1 cellular context compared by ENCODE assay signal in the genomic region with DNA sequence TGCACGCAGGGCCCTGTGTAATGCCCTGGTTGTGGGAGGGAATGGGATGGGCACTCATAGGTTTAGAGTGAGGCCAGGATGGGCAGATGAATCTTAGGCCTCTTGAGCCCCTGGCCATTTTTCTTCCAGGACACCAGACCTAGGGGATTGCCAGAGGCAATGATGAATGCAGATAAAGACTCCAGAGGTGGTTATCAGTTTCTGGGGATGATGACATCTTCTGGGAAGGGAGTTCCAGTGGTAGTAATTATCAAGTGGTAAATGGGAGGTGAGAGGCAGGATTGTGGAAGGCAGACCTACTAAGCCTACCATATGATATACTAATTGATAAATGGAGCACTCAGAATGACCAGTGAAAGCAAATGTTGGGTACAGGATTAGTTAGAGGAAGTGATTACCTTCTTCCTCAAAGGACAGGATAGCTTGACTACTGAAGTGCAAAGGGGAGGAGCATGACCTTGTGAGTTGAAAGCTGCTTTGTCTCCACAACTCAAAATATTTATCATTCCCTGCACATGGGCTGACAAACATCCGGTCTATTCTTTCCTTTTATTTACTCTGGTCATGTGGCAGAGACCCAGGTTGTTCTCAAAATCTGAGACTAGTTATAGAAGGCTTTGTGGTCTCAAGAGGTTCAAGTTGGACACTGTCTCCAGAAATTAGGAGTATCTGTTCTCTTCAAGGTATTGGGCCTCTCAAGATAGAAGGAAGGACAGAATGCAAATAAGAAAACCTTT.
TF ChIP-seq lines count a peak whose summit lies in the region.

No MANE protein-coding gene starts in this region.

TF ChIP-seq in HepG2, 621 proteins besides CTCF, POLR2A, EP300 and RAD21 (continued from another document and continues in another):
- peak; percentile 71 for TF ChIP-seq TBL1XR1 (IDR thresholded peaks at IDR 0.05; ENCODE audit: borderline replicate concordance, low read length, partially characterized antibody)
- no peak for TF ChIP-seq HNRNPH1 (optimal IDR thresholded peaks at IDR 0.05; ENCODE audit: low read depth, low read length)
- TF ChIP-seq, protein P1, sequence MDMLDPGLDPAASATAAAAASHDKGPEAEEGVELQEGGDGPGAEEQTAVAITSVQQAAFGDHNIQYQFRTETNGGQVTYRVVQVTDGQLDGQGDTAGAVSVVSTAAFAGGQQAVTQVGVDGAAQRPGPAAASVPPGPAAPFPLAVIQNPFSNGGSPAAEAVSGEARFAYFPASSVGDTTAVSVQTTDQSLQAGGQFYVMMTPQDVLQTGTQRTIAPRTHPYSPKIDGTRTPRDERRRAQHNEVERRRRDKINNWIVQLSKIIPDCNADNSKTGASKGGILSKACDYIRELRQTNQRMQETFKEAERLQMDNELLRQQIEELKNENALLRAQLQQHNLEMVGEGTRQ (IDR thresholded peaks at IDR 0.05; ENCODE audit: low read depth, low read length) = no peak
- TF ChIP-seq, protein P1 (CRISPR knock-in tag; IDR thresholded peaks at IDR 0.05; ENCODE audit: borderline replicate concordance) = peak; percentile 76; the same call in 1 of the 2 replicates
- peak; percentile 61; the same call in 1 of the 2 replicates for TF ChIP-seq GABPB1 (CRISPR knock-in tag; IDR thresholded peaks at IDR 0.05)
- TF ChIP-seq MYC (CRISPR knock-in tag; IDR thresholded peaks at IDR 0.05; ENCODE audit: borderline replicate concordance) = 0 out of 2 replicates have a peak, but pooled peaks have one; percentile 28
- TF ChIP-seq, protein P2, sequence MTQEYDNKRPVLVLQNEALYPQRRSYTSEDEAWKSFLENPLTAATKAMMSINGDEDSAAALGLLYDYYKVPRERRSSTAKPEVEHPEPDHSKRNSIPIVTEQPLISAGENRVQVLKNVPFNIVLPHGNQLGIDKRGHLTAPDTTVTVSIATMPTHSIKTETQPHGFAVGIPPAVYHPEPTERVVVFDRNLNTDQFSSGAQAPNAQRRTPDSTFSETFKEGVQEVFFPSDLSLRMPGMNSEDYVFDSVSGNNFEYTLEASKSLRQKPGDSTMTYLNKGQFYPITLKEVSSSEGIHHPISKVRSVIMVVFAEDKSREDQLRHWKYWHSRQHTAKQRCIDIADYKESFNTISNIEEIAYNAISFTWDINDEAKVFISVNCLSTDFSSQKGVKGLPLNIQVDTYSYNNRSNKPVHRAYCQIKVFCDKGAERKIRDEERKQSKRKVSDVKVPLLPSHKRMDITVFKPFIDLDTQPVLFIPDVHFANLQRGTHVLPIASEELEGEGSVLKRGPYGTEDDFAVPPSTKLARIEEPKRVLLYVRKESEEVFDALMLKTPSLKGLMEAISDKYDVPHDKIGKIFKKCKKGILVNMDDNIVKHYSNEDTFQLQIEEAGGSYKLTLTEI (CRISPR knock-in tag; conservative IDR thresholded peaks at IDR 0.05) = no peak
- TF ChIP-seq ZNF629 (CRISPR knock-in tag; conservative IDR thresholded peaks at IDR 0.05) = no peak
- 0 out of 2 replicates have a peak, but pooled peaks have one; percentile 47 for TF ChIP-seq ZNF747 (CRISPR knock-in tag; IDR thresholded peaks at IDR 0.05; ENCODE audit: borderline replicate concordance)
- peak; percentile 93 for TF ChIP-seq TEAD3 (CRISPR knock-in tag; optimal IDR thresholded peaks at IDR 0.05; ENCODE audit: borderline replicate concordance)
- TF ChIP-seq HDAC2 (CRISPR knock-in tag; IDR thresholded peaks at IDR 0.05) = peak; percentile 89
- TF ChIP-seq MEIS2 (CRISPR knock-in tag; IDR thresholded peaks at IDR 0.05) = 0 out of 2 replicates have a peak, but pooled peaks have one; percentile 56
- TF ChIP-seq CREB1 (IDR thresholded peaks at IDR 0.05) = no peak
- TF ChIP-seq CREB1 (CRISPR knock-in tag; IDR thresholded peaks at IDR 0.05) = peak; percentile 75
- TF ChIP-seq ZNF607 (CRISPR knock-in tag; IDR thresholded peaks at IDR 0.05; ENCODE audit: borderline replicate concordance) = peak; percentile 8; the same call in 1 of the 2 replicates
- peak; percentile 79 for TF ChIP-seq POLR2AphosphoS5 (IDR thresholded peaks at IDR 0.05; ENCODE audit: low read depth, low read length)
- TF ChIP-seq, protein P3, sequence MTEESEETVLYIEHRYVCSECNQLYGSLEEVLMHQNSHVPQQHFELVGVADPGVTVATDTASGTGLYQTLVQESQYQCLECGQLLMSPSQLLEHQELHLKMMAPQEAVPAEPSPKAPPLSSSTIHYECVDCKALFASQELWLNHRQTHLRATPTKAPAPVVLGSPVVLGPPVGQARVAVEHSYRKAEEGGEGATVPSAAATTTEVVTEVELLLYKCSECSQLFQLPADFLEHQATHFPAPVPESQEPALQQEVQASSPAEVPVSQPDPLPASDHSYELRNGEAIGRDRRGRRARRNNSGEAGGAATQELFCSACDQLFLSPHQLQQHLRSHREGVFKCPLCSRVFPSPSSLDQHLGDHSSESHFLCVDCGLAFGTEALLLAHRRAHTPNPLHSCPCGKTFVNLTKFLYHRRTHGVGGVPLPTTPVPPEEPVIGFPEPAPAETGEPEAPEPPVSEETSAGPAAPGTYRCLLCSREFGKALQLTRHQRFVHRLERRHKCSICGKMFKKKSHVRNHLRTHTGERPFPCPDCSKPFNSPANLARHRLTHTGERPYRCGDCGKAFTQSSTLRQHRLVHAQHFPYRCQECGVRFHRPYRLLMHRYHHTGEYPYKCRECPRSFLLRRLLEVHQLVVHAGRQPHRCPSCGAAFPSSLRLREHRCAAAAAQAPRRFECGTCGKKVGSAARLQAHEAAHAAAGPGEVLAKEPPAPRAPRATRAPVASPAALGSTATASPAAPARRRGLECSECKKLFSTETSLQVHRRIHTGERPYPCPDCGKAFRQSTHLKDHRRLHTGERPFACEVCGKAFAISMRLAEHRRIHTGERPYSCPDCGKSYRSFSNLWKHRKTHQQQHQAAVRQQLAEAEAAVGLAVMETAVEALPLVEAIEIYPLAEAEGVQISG (CRISPR knock-in tag; IDR thresholded peaks at IDR 0.05) = peak; percentile 30; the same call in 1 of the 2 replicates
- TF ChIP-seq, protein P4, sequence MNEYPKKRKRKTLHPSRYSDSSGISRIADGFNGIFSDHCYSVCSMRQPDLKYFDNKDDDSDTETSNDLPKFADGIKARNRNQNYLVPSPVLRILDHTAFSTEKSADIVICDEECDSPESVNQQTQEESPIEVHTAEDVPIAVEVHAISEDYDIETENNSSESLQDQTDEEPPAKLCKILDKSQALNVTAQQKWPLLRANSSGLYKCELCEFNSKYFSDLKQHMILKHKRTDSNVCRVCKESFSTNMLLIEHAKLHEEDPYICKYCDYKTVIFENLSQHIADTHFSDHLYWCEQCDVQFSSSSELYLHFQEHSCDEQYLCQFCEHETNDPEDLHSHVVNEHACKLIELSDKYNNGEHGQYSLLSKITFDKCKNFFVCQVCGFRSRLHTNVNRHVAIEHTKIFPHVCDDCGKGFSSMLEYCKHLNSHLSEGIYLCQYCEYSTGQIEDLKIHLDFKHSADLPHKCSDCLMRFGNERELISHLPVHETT (CRISPR knock-in tag; conservative IDR thresholded peaks at IDR 0.05) = peak; percentile 65; the same call in 1 of the 2 replicates
- TF ChIP-seq SIX1 (CRISPR knock-in tag; IDR thresholded peaks at IDR 0.05; ENCODE audit: borderline replicate concordance) = peak; percentile 74; the same call in 1 of the 2 replicates
- peak; percentile 96 for TF ChIP-seq PITX1 (CRISPR knock-in tag; IDR thresholded peaks at IDR 0.05)
- TF ChIP-seq STAG1 (CRISPR knock-in tag; IDR thresholded peaks at IDR 0.05) = peak; percentile 9; the same call in 1 of the 2 replicates
- TF ChIP-seq, protein P5, sequence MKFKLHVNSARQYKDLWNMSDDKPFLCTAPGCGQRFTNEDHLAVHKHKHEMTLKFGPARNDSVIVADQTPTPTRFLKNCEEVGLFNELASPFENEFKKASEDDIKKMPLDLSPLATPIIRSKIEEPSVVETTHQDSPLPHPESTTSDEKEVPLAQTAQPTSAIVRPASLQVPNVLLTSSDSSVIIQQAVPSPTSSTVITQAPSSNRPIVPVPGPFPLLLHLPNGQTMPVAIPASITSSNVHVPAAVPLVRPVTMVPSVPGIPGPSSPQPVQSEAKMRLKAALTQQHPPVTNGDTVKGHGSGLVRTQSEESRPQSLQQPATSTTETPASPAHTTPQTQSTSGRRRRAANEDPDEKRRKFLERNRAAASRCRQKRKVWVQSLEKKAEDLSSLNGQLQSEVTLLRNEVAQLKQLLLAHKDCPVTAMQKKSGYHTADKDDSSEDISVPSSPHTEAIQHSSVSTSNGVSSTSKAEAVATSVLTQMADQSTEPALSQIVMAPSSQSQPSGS (CRISPR knock-in tag; IDR thresholded peaks at IDR 0.05) = peak; percentile 41; the same call in 1 of the 2 replicates
- TF ChIP-seq, protein P6, sequence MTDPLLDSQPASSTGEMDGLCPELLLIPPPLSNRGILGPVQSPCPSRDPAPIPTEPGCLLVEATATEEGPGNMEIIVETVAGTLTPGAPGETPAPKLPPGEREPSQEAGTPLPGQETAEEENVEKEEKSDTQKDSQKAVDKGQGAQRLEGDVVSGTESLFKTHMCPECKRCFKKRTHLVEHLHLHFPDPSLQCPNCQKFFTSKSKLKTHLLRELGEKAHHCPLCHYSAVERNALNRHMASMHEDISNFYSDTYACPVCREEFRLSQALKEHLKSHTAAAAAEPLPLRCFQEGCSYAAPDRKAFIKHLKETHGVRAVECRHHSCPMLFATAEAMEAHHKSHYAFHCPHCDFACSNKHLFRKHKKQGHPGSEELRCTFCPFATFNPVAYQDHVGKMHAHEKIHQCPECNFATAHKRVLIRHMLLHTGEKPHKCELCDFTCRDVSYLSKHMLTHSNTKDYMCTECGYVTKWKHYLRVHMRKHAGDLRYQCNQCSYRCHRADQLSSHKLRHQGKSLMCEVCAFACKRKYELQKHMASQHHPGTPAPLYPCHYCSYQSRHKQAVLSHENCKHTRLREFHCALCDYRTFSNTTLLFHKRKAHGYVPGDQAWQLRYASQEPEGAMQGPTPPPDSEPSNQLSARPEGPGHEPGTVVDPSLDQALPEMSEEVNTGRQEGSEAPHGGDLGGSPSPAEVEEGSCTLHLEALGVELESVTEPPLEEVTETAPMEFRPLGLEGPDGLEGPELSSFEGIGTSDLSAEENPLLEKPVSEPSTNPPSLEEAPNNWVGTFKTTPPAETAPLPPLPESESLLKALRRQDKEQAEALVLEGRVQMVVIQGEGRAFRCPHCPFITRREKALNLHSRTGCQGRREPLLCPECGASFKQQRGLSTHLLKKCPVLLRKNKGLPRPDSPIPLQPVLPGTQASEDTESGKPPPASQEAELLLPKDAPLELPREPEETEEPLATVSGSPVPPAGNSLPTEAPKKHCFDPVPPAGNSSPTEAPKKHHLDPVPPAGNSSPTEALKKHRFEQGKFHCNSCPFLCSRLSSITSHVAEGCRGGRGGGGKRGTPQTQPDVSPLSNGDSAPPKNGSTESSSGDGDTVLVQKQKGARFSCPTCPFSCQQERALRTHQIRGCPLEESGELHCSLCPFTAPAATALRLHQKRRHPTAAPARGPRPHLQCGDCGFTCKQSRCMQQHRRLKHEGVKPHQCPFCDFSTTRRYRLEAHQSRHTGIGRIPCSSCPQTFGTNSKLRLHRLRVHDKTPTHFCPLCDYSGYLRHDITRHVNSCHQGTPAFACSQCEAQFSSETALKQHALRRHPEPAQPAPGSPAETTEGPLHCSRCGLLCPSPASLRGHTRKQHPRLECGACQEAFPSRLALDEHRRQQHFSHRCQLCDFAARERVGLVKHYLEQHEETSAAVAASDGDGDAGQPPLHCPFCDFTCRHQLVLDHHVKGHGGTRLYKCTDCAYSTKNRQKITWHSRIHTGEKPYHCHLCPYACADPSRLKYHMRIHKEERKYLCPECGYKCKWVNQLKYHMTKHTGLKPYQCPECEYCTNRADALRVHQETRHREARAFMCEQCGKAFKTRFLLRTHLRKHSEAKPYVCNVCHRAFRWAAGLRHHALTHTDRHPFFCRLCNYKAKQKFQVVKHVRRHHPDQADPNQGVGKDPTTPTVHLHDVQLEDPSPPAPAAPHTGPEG (CRISPR knock-in tag; IDR thresholded peaks at IDR 0.05) = peak; percentile 69
- TF ChIP-seq HES4 (CRISPR knock-in tag; IDR thresholded peaks at IDR 0.05; ENCODE audit: borderline replicate concordance) = no peak
- TF ChIP-seq, protein P7, sequence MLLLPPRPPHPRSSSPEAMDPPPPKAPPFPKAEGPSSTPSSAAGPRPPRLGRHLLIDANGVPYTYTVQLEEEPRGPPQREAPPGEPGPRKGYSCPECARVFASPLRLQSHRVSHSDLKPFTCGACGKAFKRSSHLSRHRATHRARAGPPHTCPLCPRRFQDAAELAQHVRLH (CRISPR knock-in tag; IDR thresholded peaks at IDR 0.05; ENCODE audit: borderline replicate concordance, low read depth) = peak; percentile 92; the same call in 1 of the 2 replicates
- no peak for TF ChIP-seq SYNCRIP (IDR thresholded peaks at IDR 0.05; ENCODE audit: insufficient read depth, low read depth, low read length)
- TF ChIP-seq, protein P8, sequence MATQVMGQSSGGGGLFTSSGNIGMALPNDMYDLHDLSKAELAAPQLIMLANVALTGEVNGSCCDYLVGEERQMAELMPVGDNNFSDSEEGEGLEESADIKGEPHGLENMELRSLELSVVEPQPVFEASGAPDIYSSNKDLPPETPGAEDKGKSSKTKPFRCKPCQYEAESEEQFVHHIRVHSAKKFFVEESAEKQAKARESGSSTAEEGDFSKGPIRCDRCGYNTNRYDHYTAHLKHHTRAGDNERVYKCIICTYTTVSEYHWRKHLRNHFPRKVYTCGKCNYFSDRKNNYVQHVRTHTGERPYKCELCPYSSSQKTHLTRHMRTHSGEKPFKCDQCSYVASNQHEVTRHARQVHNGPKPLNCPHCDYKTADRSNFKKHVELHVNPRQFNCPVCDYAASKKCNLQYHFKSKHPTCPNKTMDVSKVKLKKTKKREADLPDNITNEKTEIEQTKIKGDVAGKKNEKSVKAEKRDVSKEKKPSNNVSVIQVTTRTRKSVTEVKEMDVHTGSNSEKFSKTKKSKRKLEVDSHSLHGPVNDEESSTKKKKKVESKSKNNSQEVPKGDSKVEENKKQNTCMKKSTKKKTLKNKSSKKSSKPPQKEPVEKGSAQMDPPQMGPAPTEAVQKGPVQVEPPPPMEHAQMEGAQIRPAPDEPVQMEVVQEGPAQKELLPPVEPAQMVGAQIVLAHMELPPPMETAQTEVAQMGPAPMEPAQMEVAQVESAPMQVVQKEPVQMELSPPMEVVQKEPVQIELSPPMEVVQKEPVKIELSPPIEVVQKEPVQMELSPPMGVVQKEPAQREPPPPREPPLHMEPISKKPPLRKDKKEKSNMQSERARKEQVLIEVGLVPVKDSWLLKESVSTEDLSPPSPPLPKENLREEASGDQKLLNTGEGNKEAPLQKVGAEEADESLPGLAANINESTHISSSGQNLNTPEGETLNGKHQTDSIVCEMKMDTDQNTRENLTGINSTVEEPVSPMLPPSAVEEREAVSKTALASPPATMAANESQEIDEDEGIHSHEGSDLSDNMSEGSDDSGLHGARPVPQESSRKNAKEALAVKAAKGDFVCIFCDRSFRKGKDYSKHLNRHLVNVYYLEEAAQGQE (IDR thresholded peaks at IDR 0.05; ENCODE audit: borderline replicate concordance in 1 of 2, low read depth in 1 of 2, low read length in 2 of 2) = peak in 1 of 2 experiments; percentile 58; a peak in 1 of 4 replicates
- TF ChIP-seq ZNF543 (CRISPR knock-in tag; IDR thresholded peaks at IDR 0.05) = peak; percentile 40; the same call in 1 of the 2 replicates
- 0 out of 2 replicates have a peak, but pooled peaks have one; percentile 59 for TF ChIP-seq KLF9 (CRISPR knock-in tag; IDR thresholded peaks at IDR 0.05; ENCODE audit: low read depth)
